In the genomic region with DNA sequence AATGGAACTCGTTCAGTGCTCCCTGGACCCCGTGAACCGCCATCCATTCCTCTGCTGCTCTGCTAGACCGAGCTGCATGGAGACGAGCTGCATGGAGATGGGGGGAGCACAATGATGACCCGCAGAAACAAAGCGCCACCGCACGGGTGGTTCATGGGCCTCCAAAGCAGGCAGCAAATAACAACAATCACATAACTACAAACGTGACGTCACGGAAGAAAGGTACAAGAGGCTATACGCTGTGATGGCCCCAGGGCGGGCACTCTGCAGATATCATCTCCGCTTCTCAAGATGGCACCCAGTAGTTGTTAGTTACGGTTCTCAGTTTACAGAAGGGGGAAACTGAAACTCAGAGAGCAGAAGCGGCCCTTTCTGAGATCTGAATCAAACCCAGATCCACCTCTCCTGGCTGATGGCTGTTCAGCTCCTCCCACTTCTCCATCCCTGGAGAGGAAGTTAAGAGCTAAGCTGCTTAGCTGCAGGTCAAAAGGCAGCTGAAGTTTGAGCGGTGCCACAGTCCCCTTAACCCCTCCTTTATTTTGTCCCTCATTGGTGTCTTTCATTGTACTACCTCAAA, we compare ENCODE assay signal across 8 cellular contexts. TPM values are rescaled to one million over a fixed set of nuclear protein-coding genes. Genes with fewer than 3 reads are reported as not detected.
A peak's percentile ranks its signal among the peaks of the same experiment; 100 is the strongest.
DNase-seq lines count a peak whose midpoint lies in the region; ATAC-seq and TF ChIP-seq lines count a peak whose summit lies in the region.

No MANE protein-coding gene starts in this region.

- peaks cover 28 to 30% of the 10 kb centered on the region in 2 donors for H3K4me1 Mint-ChIP-seq in natural killer cell

- H3K4me1 ChIP-seq in esophagus muscularis mucosa, result peaks cover 21 to 36% (median 28%) of the 10 kb centered on the region in 4 donors

- no peaks in the 10 kb centered on the region for H3K9me3 ChIP-seq in esophagus muscularis mucosa

- no peak for TF ChIP-seq CTCF in GM12875 (IDR thresholded peaks at IDR 0.05; ENCODE audit: borderline replicate concordance, insufficient read depth, low read depth, low read length)
- no peak for TF ChIP-seq CTCF in LNCaP clone FGC (IDR thresholded peaks at IDR 0.05; ENCODE audit: control insufficient read depth, extremely low read depth, insufficient read depth)
- no peak for TF ChIP-seq CTCF in natural killer cell (IDR thresholded peaks at IDR 0.05)
- TF ChIP-seq CTCF in esophagus muscularis mucosa (IDR thresholded peaks at IDR 0.05), result no peak

- 75% methylated on average over 18 of the region's 18 CpGs for WGBS in esophagus muscularis mucosa

- H3K27me3 Mint-ChIP-seq in natural killer cell (ENCODE audit: low read depth in 2 of 2), result no peaks in the 10 kb centered on the region

- no peaks in the 10 kb centered on the region for H3K9me3 Mint-ChIP-seq in natural killer cell

- peaks cover 22 to 36% (median 33%) of the 10 kb centered on the region in 4 donors for H3K36me3 ChIP-seq in esophagus muscularis mucosa

- H3K4me3 ChIP-seq in GM12875 (ENCODE audit: low read depth, low read length) (peak overlapping the region; percentile 76), LNCaP clone FGC (ENCODE audit: low read depth, low read length) (peak overlapping the region; percentile 98), esophagus muscularis mucosa (no peak overlapping the region)

- TF ChIP-seq EP300 in esophagus muscularis mucosa (IDR thresholded peaks at IDR 0.05), result no peak

- H3K36me3 Mint-ChIP-seq in natural killer cell, result no peaks in the 10 kb centered on the region

- peak overlapping the region; percentile 94 for H3K4me3 Mint-ChIP-seq in natural killer cell

- intact Hi-C loops in natural killer cell (cut with micrococcal nuclease), result no loop called here
- intact Hi-C loops in esophagus muscularis mucosa (cut with DNase I), result loop anchor here (5.0 to 10.0 kb wide), 2 partner anchors 116 to 243 kb away; a partner anchor contains a TSS

- no peaks in the 10 kb centered on the region for H3K27me3 ChIP-seq in esophagus muscularis mucosa

- peak overlapping the region; percentile 95 to 98 for H3K27ac Mint-ChIP-seq in natural killer cell

- no peak overlapping the region for H3K27ac ChIP-seq in esophagus muscularis mucosa (replicated peaks in 1 of 4)

- DNase-seq in LNCaP clone FGC (ENCODE audit: low read depth), result no peak
- peak; percentile 52 to 61 for DNase-seq in activated T-cell treated with anti-CD3 and anti-CD28 coated beads, Interleukin-2, amount 50 U/mL, for 48 hours
- DNase-seq in natural killer cell, result no peak
- no peak for DNase-seq in NK-92 (lab: John Stamatoyannopoulos, UW; ENCODE audit: unreplicated experiment)
- DNase-seq in esophagus muscularis mucosa (ENCODE audit: extremely low spot score), result no peak

- TF ChIP-seq POLR2A in esophagus muscularis mucosa (IDR thresholded peaks at IDR 0.05; ENCODE audit: low read depth), result no peak

- ATAC-seq in GM21528 (IDR thresholded peaks at IDR 0.05; ENCODE audit: low FRiP score, unreplicated experiment) (peak; percentile 44), natural killer cell (no peak), HG02970 (IDR thresholded peaks at IDR 0.05; ENCODE audit: low FRiP score, unreplicated experiment) (no peak)

RNA-seq across cellular contexts. Expression of a gene that starts 1.7 kb away (rescaled TPM):
- 10 to 100 TPM; 58.1 to 73.2 (median 67.7) TPM for total RNA-seq in natural killer cell
- 100 to 1,000 TPM in 1 of 4 donors, 10 to 100 TPM in 3; 59.3 to 104 (median 81.7) TPM for total RNA-seq in esophagus muscularis mucosa

RNA-seq across cellular contexts. Expression of a gene that starts 6.9 kb away (rescaled TPM):
- total RNA-seq in natural killer cell, result 10 to 100 TPM; 35.7 to 58.7 (median 41.0) TPM
- total RNA-seq in esophagus muscularis mucosa, result 1 to 10 TPM; 4.5 to 7.1 (median 5.7) TPM

RNA-seq across cellular contexts. Expression of a gene that starts 18.3 kb away (rescaled TPM):
- total RNA-seq in natural killer cell, result 100 to 1,000 TPM; 134 to 188 (median 150) TPM
- total RNA-seq in esophagus muscularis mucosa, result 10 to 100 TPM in 1 of 4 donors, 1 to 10 TPM in 3; 6.9 to 15.9 (median 7.5) TPM

RNA-seq across cellular contexts. Expression of a gene that starts 33.7 kb away (rescaled TPM):
- total RNA-seq in natural killer cell (10 to 100 TPM; 52.1 to 81.5 (median 56.4) TPM), esophagus muscularis mucosa (1 to 10 TPM in 2 of 4 donors, under 1 TPM in 2; 0.69 to 2.7 (median 1.0) TPM)

RNA-seq across cellular contexts. Expression of a gene that starts 43.3 kb away (rescaled TPM):
- 10 to 100 TPM; 10.7 to 15.9 (median 11.1) TPM for total RNA-seq in natural killer cell
- 1 to 10 TPM in 1 of 4 donors, under 1 TPM in 2, not detected in 1; 0.66 to 3.7 (median 0.98) TPM for total RNA-seq in esophagus muscularis mucosa

Comparison
In these comparisons a context has a peak if more than half of its experiments do, and no peak if none do; other contexts are left out.
1. H3K4me3 ChIP-seq: peak in GM12875 (single experiment) and LNCaP clone FGC (single experiment); none in esophagus muscularis mucosa (0 of 4).
2. DNase-seq: peak in activated T-cell treated with anti-CD3 and anti-CD28 coated beads, Interleukin-2, amount 50 U/mL, for 48 hours (2 of 2); none in LNCaP clone FGC (single experiment), natural killer cell (single experiment), NK-92 (single experiment) and esophagus muscularis mucosa (single experiment).
3. RNA of a gene that starts 6.9 kb away (total RNA-seq): 35.7 to 58.7 TPM in natural killer cell; 4.5 to 7.1 TPM in esophagus muscularis mucosa; every median in the first group is over 4 times any median in the second.
4. RNA of a gene that starts 18.3 kb away (total RNA-seq): 134 to 188 TPM in natural killer cell; 6.9 to 15.9 TPM in esophagus muscularis mucosa; every median in the first group is over 4 times any median in the second.